In genomic region chr1:205456868-205457724, GRCh38 we compare ENCODE assay signal across 9 cellular contexts. TPM values are rescaled to one million over a fixed set of nuclear protein-coding genes. Genes with fewer than 3 reads are reported as not detected.
DNase-seq lines count a peak whose midpoint lies in the region; TF ChIP-seq lines count a peak whose summit lies in the region.
"Had no signal": no experiment of that assay in that cellular context is flagged by ENCODE, and none has a peak within 500 bp of the region (broad histone marks: within the 10 kb centered on the region; RNA-seq: fewer than 3 reads in every experiment).

No MANE protein-coding gene starts in this region.

- peaks cover 4% of the 10 kb centered on the region for H3K4me1 Mint-ChIP-seq in glutamatergic neuron (ENCODE audit: low read depth, unreplicated experiment)
- H3K4me1 Mint-ChIP-seq in activated CD4-positive, alpha-beta memory T cell treated with anti-CD3 and anti-CD28 coated beads for 36 hours (ENCODE audit: low read depth) = peaks cover 13% of the 10 kb centered on the region

- no TSS peak for BruUV-seq in PC-9 (replicated peaks; lab: Mats Ljungman, UMichigan)

- no peak for TF ChIP-seq EP300 in suprapubic skin (IDR thresholded peaks at IDR 0.05)

- intact Hi-C loops in PC-9 (cut with micrococcal nuclease; ENCODE audit: unreplicated experiment) = no loop called here
- intact Hi-C loops in activated CD4-positive, alpha-beta memory T cell treated with anti-CD3 and anti-CD28 coated beads for 36 hours (cut with micrococcal nuclease) = no loop called here

- H3K9me2 ChIP-seq in PC-9 (ENCODE audit: insufficient read depth) = no peaks in the 10 kb centered on the region

- TF ChIP-seq POLR2A in suprapubic skin (IDR thresholded peaks at IDR 0.05) = no peak

- DNase-seq in activated CD4-positive, alpha-beta T cell treated with anti-CD3 and anti-CD28 coated beads, Interleukin-2, amount 50 U/mL, for 1 hour = peak; percentile 14
- DNase-seq in activated CD4-positive, alpha-beta T cell treated with anti-CD3 and anti-CD28 coated beads, Interleukin-2, amount 50 U/mL, for 4 hours = no peak
- DNase-seq in PC-9 (no peak), glutamatergic neuron (peak; percentile 73), suprapubic skin (ENCODE audit: low spot score in 2 of 2) (no peak)
- DNase-seq in activated CD4-positive, alpha-beta memory T cell treated with anti-CD3 and anti-CD28 coated beads for 36 hours = no peak
- DNase-seq in stimulated activated CD4-positive, alpha-beta T cell treated with anti-CD3 and anti-CD28 coated beads, Interleukin-4, amount 100 ng/mL, for 24 hours = no peak
- DNase-seq in effector CD8-positive, alpha-beta T cell (lab: John Stamatoyannopoulos, UW) = no peak

- H3K4me2 ChIP-seq in PC-9 = peak overlapping the region; percentile 75

- no peak overlapping the region for H3K27ac Mint-ChIP-seq in glutamatergic neuron (ENCODE audit: unreplicated experiment)
- H3K27ac Mint-ChIP-seq in activated CD4-positive, alpha-beta memory T cell treated with anti-CD3 and anti-CD28 coated beads for 36 hours = no peak overlapping the region

- H3K4me1 ChIP-seq in PC-9 (replicated peaks; ENCODE audit: insufficient read depth) = peaks cover 5% of the 10 kb centered on the region; the same call in 1 of the 2 replicates
- peaks cover 22% of the 10 kb centered on the region for H3K4me1 ChIP-seq in suprapubic skin

- H3K36me3 ChIP-seq in PC-9 (ENCODE audit: low read depth) = no peaks in the 10 kb centered on the region
- no peaks in the 10 kb centered on the region for H3K36me3 ChIP-seq in suprapubic skin

- no peaks in the 10 kb centered on the region for H3K79me2 ChIP-seq in PC-9 (ENCODE audit: low read depth)

- H3K27me3 ChIP-seq in PC-9 (ENCODE audit: insufficient read depth, low read depth) (peaks cover 63% of the 10 kb centered on the region), suprapubic skin (peaks cover 96% of the 10 kb centered on the region)

- H3K36me3 Mint-ChIP-seq in glutamatergic neuron (ENCODE audit: unreplicated experiment) = no peaks in the 10 kb centered on the region
- no peaks in the 10 kb centered on the region for H3K36me3 Mint-ChIP-seq in activated CD4-positive, alpha-beta memory T cell treated with anti-CD3 and anti-CD28 coated beads for 36 hours

- H2AFZ ChIP-seq in PC-9 = peak overlapping the region; percentile 71; the same call in 1 of the 2 replicates

- POLR2A ChIA-PET in PC-9 (lab: Charles Lee; ENCODE audit: unreplicated experiment) = no interaction called here
- POLR2A ChIA-PET in activated CD4-positive, alpha-beta memory T cell treated with anti-CD3 and anti-CD28 coated beads for 36 hours (lab: Charles Lee) = interaction anchor here (0.5 to 1.1 kb wide), 2 partner anchors 16 to 178 kb away, joined by 3 to 4 read pairs; no protein-coding TSS in a partner anchor

- H3K27ac ChIP-seq in PC-9 (no peak overlapping the region), suprapubic skin (no peak overlapping the region)

- TF ChIP-seq CTCF in PC-9 (conservative IDR thresholded peaks at IDR 0.05) (no peak), glutamatergic neuron (IDR thresholded peaks at IDR 0.05; ENCODE audit: partially characterized antibody, unreplicated experiment) (no peak), suprapubic skin (IDR thresholded peaks at IDR 0.05) (no peak)

- peaks cover 11% of the 10 kb centered on the region for H3K27me3 Mint-ChIP-seq in glutamatergic neuron (ENCODE audit: unreplicated experiment)
- H3K27me3 Mint-ChIP-seq in activated CD4-positive, alpha-beta memory T cell treated with anti-CD3 and anti-CD28 coated beads for 36 hours = peaks cover 59% of the 10 kb centered on the region

- H3K9me3 ChIP-seq in PC-9 (ENCODE audit: insufficient read depth, low read depth) = no peaks in the 10 kb centered on the region
- no peaks in the 10 kb centered on the region for H3K9me3 ChIP-seq in suprapubic skin

- peaks cover 6% of the 10 kb centered on the region for H3F3A ChIP-seq in PC-9 (ENCODE audit: insufficient read depth, low read depth)

- H3K4me3 ChIP-seq in PC-9 (peak overlapping the region; percentile 47), suprapubic skin (peak overlapping the region; percentile 36)

- H3K4me3 Mint-ChIP-seq in glutamatergic neuron (ENCODE audit: unreplicated experiment) = peak overlapping the region; percentile 95
- no peak overlapping the region for H3K4me3 Mint-ChIP-seq in activated CD4-positive, alpha-beta memory T cell treated with anti-CD3 and anti-CD28 coated beads for 36 hours

- 0% methylated on average over 23 of the region's 74 CpGs for WGBS in suprapubic skin

- no peaks in the 10 kb centered on the region; the same call in 1 of the 2 replicates for H4K20me1 ChIP-seq in PC-9 (ENCODE audit: insufficient read depth)

- peaks cover 11% of the 10 kb centered on the region for H3K9me3 Mint-ChIP-seq in glutamatergic neuron (ENCODE audit: unreplicated experiment)
- no peaks in the 10 kb centered on the region for H3K9me3 Mint-ChIP-seq in activated CD4-positive, alpha-beta memory T cell treated with anti-CD3 and anti-CD28 coated beads for 36 hours

- CTCF ChIA-PET in PC-9 (lab: Charles Lee) = interaction anchor here (0.7 kb wide), 1 partner anchor 36 kb away, joined by 7 read pairs; no protein-coding TSS in a partner anchor
- CTCF ChIA-PET in activated CD4-positive, alpha-beta memory T cell treated with anti-CD3 and anti-CD28 coated beads for 36 hours (lab: Charles Lee) = interaction anchor here (1.1 to 3.0 kb wide), 4 partner anchors 26 to 121 kb away, joined by 3 to 16 read pairs (median 5); no protein-coding TSS in a partner anchor

RNA-seq across cellular contexts. Expression of gene BLACAT1, which starts 1.3 kb away (rescaled TPM):
- total RNA-seq in PC-9 (2021) (12.7 and 13.5 TPM in 2 replicates), glutamatergic neuron (ENCODE audit: unreplicated experiment) (1.1 TPM), suprapubic skin (not detected)
- total RNA-seq in activated CD4-positive, alpha-beta memory T cell treated with anti-CD3 and anti-CD28 coated beads for 36 hours = 1 to 10 TPM in 1 of 2 experiments, under 1 TPM in 1; 0.90 to 1.2 TPM
- total RNA-seq: myocyte had no signal

RNA-seq across cellular contexts. Expression of gene LEMD1, which starts 35.2 kb away (rescaled TPM):
- total RNA-seq in PC-9 (2021) (16.7 and 22.1 TPM in 2 replicates), glutamatergic neuron (ENCODE audit: unreplicated experiment) (2.0 TPM), suprapubic skin (1 to 10 TPM in 1 of 4 donors, not detected in 3; 5.1 TPM)
- total RNA-seq in activated CD4-positive, alpha-beta memory T cell treated with anti-CD3 and anti-CD28 coated beads for 36 hours = 1 to 10 TPM; 2.2 to 2.5 TPM
- total RNA-seq: myocyte had no signal

RNA-seq across cellular contexts. Expression of gene CDK18, which starts 47.4 kb away (rescaled TPM):
- total RNA-seq in PC-9 (2021) (35.3 and 36.2 TPM in 2 replicates), glutamatergic neuron (ENCODE audit: unreplicated experiment) (1.7 TPM), suprapubic skin (1 to 10 TPM; 2.7 to 9.7 (median 4.7) TPM)
- 1 to 10 TPM; 2.5 to 2.6 TPM for total RNA-seq in activated CD4-positive, alpha-beta memory T cell treated with anti-CD3 and anti-CD28 coated beads for 36 hours

Comparison
In these comparisons a context has a peak if more than half of its experiments do, and no peak if none do; other contexts are left out.
1. DNase-seq: peak in activated CD4-positive, alpha-beta T cell treated with anti-CD3 and anti-CD28 coated beads, Interleukin-2, amount 50 U/mL, for 1 hour (single experiment) and glutamatergic neuron (single experiment); none in activated CD4-positive, alpha-beta T cell treated with anti-CD3 and anti-CD28 coated beads, Interleukin-2, amount 50 U/mL, for 4 hours (0 of 2), PC-9 (0 of 2), suprapubic skin (0 of 2), activated CD4-positive, alpha-beta memory T cell treated with anti-CD3 and anti-CD28 coated beads for 36 hours (single experiment), stimulated activated CD4-positive, alpha-beta T cell treated with anti-CD3 and anti-CD28 coated beads, Interleukin-4, amount 100 ng/mL, for 24 hours (single experiment) and effector CD8-positive, alpha-beta T cell (single experiment).